Comparison of ENCODE assay signal across 8 cellular contexts in genomic region chr12:121229879-121230537, GRCh38. TPM values are rescaled to one million over a fixed set of nuclear protein-coding genes. Genes with fewer than 3 reads are reported as not detected.
DNase-seq lines count a peak whose midpoint lies in the region; ATAC-seq, FAIRE-seq and TF ChIP-seq lines count a peak whose summit lies in the region.
"Not testable (repeated sequence)": the region's sequence is repeated elsewhere in the genome, so short reads cannot be mapped to it uniquely, and the experiment has no call there.

No MANE protein-coding gene starts in this region.

- ATAC-seq in GM12878 (peak; percentile 73), Right ventricle myocardium inferior (peak; percentile 75)

- H3K36me3 ChIP-seq in GM12878 (ENCODE audit: control insufficient read depth in 2 of 2, insufficient read depth in 2 of 2, low read length in 1 of 2) = not testable (repeated sequence)
- H3K36me3 ChIP-seq in stomach = peaks cover 19 to 76% (median 67%) of the 10 kb centered on the region in 4 donors

- H3K9me3 ChIP-seq in GM12878 (replicated peaks; ENCODE audit: control insufficient read depth, insufficient read depth, low read length); stomach: not testable (repeated sequence)

- DNase-seq in DMS53 treated with DMSO at 0.1 percent for 48 hours (lab: John Stamatoyannopoulos, UW; ENCODE audit: unreplicated experiment) (peak; percentile 57), KBM-7 (peak; percentile 75), NOMO-1 (lab: John Stamatoyannopoulos, UW; ENCODE audit: unreplicated experiment in 2 of 2) (peak; percentile 55 to 67), Right ventricle myocardium inferior (ENCODE audit: missing footprints) (peak; percentile 86), neural crest cell (ENCODE audit: low read depth, low spot score) (peak; percentile 80), stomach (peak; percentile 82)
- peak; percentile 63 for DNase-seq in activated CD4-positive, CD25-positive, alpha-beta regulatory T cell treated with anti-CD3 and anti-CD28 coated beads, Interleukin-2, amount 50 U/mL, for 72 hours
- not testable (repeated sequence) for DNase-seq in GM12878 (ENCODE audit: low read depth, low spot score)

- H3K4me1 ChIP-seq in GM12878 (ENCODE audit: control insufficient read depth, insufficient read depth, low read length) = peaks cover 13% of the 10 kb centered on the region
- H3K4me1 ChIP-seq in stomach = peaks cover 13 to 33% (median 25%) of the 10 kb centered on the region in 4 donors

- not testable (repeated sequence) for H3K4me3 ChIP-seq in GM12878, stomach

- H3K4me2 ChIP-seq in GM12878 (ENCODE audit: control insufficient read depth, insufficient read depth) = not testable (repeated sequence)

- FAIRE-seq in GM12878 (lab: Jason Lieb, UNC) = peak; percentile 66

- not testable (repeated sequence) for H4K20me1 ChIP-seq in GM12878 (ENCODE audit: control insufficient read depth, insufficient read depth)

- in situ Hi-C loops in KBM-7 (cut with MboI; ENCODE audit: low pct_unique_long_range_greater_than_20kb, low sequenced_read_pairs); GM12878 (cut with MboI): not testable (repeated sequence)

- not testable (repeated sequence) for H3K27ac Mint-ChIP-seq in neural crest cell (ENCODE audit: unreplicated experiment)

- intact Hi-C loops in GM12878 (cut with micrococcal nuclease; ENCODE audit: unreplicated experiment) = loop anchor here (5.0 kb wide), 3 partner anchors 103 to 168 kb away; no protein-coding TSS in a partner anchor
- intact Hi-C loops in Right ventricle myocardium inferior (cut with DNase I) = not testable (repeated sequence)
- intact Hi-C loops in stomach (cut with DNase I; ENCODE audit: low total_unique reads) = loop anchor here (10.0 kb wide), 1 partner anchor 115 kb away; no protein-coding TSS in a partner anchor

- POLR2A ChIA-PET in GM12878 (lab: Charles Lee) = not testable (repeated sequence)

- H3K36me3 Mint-ChIP-seq in neural crest cell (ENCODE audit: low read depth) = not testable (repeated sequence)

- TF ChIP-seq CTCF in GM12878 (IDR thresholded peaks at IDR 0.05 in 2 of 3, conservative IDR thresholded peaks at IDR 0.05 in 1 of 3; ENCODE audit: control insufficient read depth in 2 of 3, extremely low read depth in 1 of 3, insufficient read depth in 1 of 3, low read depth in 3 of 3, low read length in 3 of 3) = peak; percentile 66 to 87 (median 79)
- peak; percentile 88 for TF ChIP-seq CTCF in neural crest cell (conservative IDR thresholded peaks at IDR 0.05)
- TF ChIP-seq CTCF in stomach (IDR thresholded peaks at IDR 0.05) = peak in 5 of 7 experiments; percentile 72 to 89 (median 82)

- 46% methylated on average over 19 of the region's 19 CpGs for WGBS in GM12878 (ENCODE audit: insufficient coverage, insufficient replicate concordance, low lambda C conversion rate, missing lambda C conversion rate)
- 39 to 46% (median 43%) methylated on average over 16 to 19 of the region's 19 CpGs for WGBS in stomach, 5 donors

- CTCF ChIA-PET in GM12878 (lab: Yijun Ruan, JAX) = interaction anchor here (0.6 to 3.1 kb wide), 13 partner anchors 9 to 170 kb away, joined by 3 to 19 read pairs (median 4); partner anchors contain the start of gene P2RX7

- SMC1A ChIA-PET in GM12878 (lab: Charles Lee; ENCODE audit: uncharacterized antibody, unreplicated experiment) = interaction anchor here (0.8 to 1.6 kb wide), 2 partner anchors 9 to 169 kb away, joined by 4 to 5 read pairs; no protein-coding TSS in a partner anchor

- TF ChIP-seq POLR2A in GM12878 (IDR thresholded peaks at IDR 0.05; ENCODE audit: low read depth, low read length); stomach (IDR thresholded peaks at IDR 0.05): not testable (repeated sequence)

- H3K4me3 Mint-ChIP-seq in neural crest cell = not testable (repeated sequence)

- not testable (repeated sequence) for H3K9ac ChIP-seq in GM12878 (ENCODE audit: control insufficient read depth, insufficient read depth, low read length)

- not testable (repeated sequence) for H3K27me3 ChIP-seq in GM12878 (replicated peaks in 1 of 2; ENCODE audit: control insufficient read depth in 2 of 2, insufficient read depth in 2 of 2, low read length in 1 of 2); stomach

- TF ChIP-seq RAD21 in GM12878 (IDR thresholded peaks at IDR 0.05; ENCODE audit: insufficient read depth, low read depth, low read length) = peak; percentile 67

- H3K27ac ChIP-seq in GM12878 (ENCODE audit: control insufficient read depth, insufficient read depth) = not testable (repeated sequence)
- peak overlapping the region in 1 of 5 donors; percentile 42 for H3K27ac ChIP-seq in stomach

- RAD21 ChIA-PET in GM12878 (lab: Charles Lee; ENCODE audit: unreplicated experiment) = interaction anchor here (1.5 kb wide), 2 partner anchors 70 to 170 kb away, joined by 3 to 5 read pairs; no protein-coding TSS in a partner anchor

- H3K9me3 Mint-ChIP-seq in neural crest cell = not testable (repeated sequence)

- not testable (repeated sequence) for BruUV-seq in GM12878 (replicated peaks; lab: Mats Ljungman, UMichigan)

- H3K4me1 Mint-ChIP-seq in neural crest cell = not testable (repeated sequence)

- H2AFZ ChIP-seq in GM12878 (ENCODE audit: control insufficient read depth, low read depth, low read length) = not testable (repeated sequence)

- H3K27me3 Mint-ChIP-seq in neural crest cell (ENCODE audit: low read depth) = not testable (repeated sequence)

- H3K79me2 ChIP-seq in GM12878 (ENCODE audit: control insufficient read depth, insufficient read depth, low read length) = not testable (repeated sequence)

- TF ChIP-seq EP300 in GM12878 (IDR thresholded peaks at IDR 0.05; ENCODE audit: borderline replicate concordance in 1 of 2, control insufficient read depth in 1 of 2, low read depth in 2 of 2, low read length in 2 of 2); stomach (IDR thresholded peaks at IDR 0.05): not testable (repeated sequence)

TF ChIP-seq in GM12878, 131 proteins besides CTCF, POLR2A, EP300 and RAD21:
- TF ChIP-seq, protein P1, sequence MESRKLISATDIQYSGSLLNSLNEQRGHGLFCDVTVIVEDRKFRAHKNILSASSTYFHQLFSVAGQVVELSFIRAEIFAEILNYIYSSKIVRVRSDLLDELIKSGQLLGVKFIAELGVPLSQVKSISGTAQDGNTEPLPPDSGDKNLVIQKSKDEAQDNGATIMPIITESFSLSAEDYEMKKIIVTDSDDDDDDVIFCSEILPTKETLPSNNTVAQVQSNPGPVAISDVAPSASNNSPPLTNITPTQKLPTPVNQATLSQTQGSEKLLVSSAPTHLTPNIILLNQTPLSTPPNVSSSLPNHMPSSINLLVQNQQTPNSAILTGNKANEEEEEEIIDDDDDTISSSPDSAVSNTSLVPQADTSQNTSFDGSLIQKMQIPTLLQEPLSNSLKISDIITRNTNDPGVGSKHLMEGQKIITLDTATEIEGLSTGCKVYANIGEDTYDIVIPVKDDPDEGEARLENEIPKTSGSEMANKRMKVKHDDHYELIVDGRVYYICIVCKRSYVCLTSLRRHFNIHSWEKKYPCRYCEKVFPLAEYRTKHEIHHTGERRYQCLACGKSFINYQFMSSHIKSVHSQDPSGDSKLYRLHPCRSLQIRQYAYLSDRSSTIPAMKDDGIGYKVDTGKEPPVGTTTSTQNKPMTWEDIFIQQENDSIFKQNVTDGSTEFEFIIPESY (IDR thresholded peaks at IDR 0.05) = peak; percentile 89
- TF ChIP-seq ZNF384 (IDR thresholded peaks at IDR 0.05; ENCODE audit: borderline replicate concordance, low read depth, low read length) (peak; percentile 20; the same call in 1 of the 2 replicates), SMC3 (IDR thresholded peaks at IDR 0.05; ENCODE audit: borderline replicate concordance, low read length) (peak; percentile 56), MTA3 (IDR thresholded peaks at IDR 0.05; ENCODE audit: borderline replicate concordance, low read length) (0 out of 2 replicates have a peak, but pooled peaks have one; percentile 17), RUNX3 (IDR thresholded peaks at IDR 0.05; ENCODE audit: low read length) (peak; percentile 46), MLLT1 (IDR thresholded peaks at IDR 0.05) (peak; percentile 37; the same call in 1 of the 2 replicates)

RNA-seq across cellular contexts. Expression of gene P2RX4, which starts 20.1 kb away (rescaled TPM):
- 75.0 TPM in 2 replicates for total RNA-seq in GM12878 (2013; cell fraction: nucleolus; rRNA removed)
- total RNA-seq in GM12878 (2014; rRNA removed) = 25.3 and 28.0 TPM in 2 replicates
- 15.3 and 17.3 TPM in 2 replicates for total RNA-seq in GM12878 (2014; rRNA removed; fragmentation: Illumina TruSeq; extraction: Trizol)
- 17.0 and 18.6 TPM in 2 replicates for total RNA-seq in GM12878 (2021)
- 12.3 TPM for polyA plus RNA-seq in GM12878 (2011; ENCODE audit: low read depth)
- 35.2 and 43.4 TPM in 2 replicates for polyA plus RNA-seq in GM12878 (2011; rRNA removed)
- polyA plus RNA-seq in GM12878 (2011; cell fraction: cytosol; rRNA removed) = 46.5 and 63.0 TPM in 2 replicates
- 59.7 and 68.9 TPM in 2 replicates for polyA plus RNA-seq in GM12878 (2011; cell fraction: nucleus; rRNA removed)
- 16.2 and 20.4 TPM in 2 replicates for polyA plus RNA-seq in GM12878 (2012)
- polyA plus RNA-seq in GM12878 (2014; fragmentation: Illumina TruSeq; extraction: Trizol) = 10.4 and 16.2 TPM in 2 replicates
- 10 to 100 TPM in 1 of 2 experiments, 1 to 10 TPM in 1; 9.0 to 11.3 TPM for polyA plus RNA-seq in GM12878 (2014; fragmentation: Nextera tagmentation; extraction: Ambion mirVana)
- 28.4 and 31.7 TPM in 2 replicates for polyA plus RNA-seq in GM12878 (2014; rRNA removed)
- 10 to 100 TPM; 22.4 to 27.4 TPM for polyA plus RNA-seq in GM12878 (2016; fragmentation: Nextera tagmentation; extraction: Ambion mirVana)
- polyA minus RNA-seq in GM12878 (2011; rRNA and poly(A)+ RNA removed) = 54.9 and 57.2 TPM in 2 replicates
- 9.9 and 10.8 TPM in 2 replicates for polyA minus RNA-seq in GM12878 (2011; cell fraction: cytosol; rRNA and poly(A)+ RNA removed)
- 25.8 and 32.5 TPM in 2 replicates for polyA minus RNA-seq in GM12878 (2011; cell fraction: nucleus; rRNA and poly(A)+ RNA removed)
- 4.7 TPM for total RNA-seq in Right ventricle myocardium inferior
- 7.8 and 10.8 TPM in 2 replicates for total RNA-seq in neural crest cell
- 10 to 100 TPM; 13.8 to 65.2 (median 28.8) TPM for total RNA-seq in stomach
- polyA plus RNA-seq in stomach = 10 to 100 TPM; 14.1 to 29.5 (median 24.0) TPM
